In the genomic region with DNA sequence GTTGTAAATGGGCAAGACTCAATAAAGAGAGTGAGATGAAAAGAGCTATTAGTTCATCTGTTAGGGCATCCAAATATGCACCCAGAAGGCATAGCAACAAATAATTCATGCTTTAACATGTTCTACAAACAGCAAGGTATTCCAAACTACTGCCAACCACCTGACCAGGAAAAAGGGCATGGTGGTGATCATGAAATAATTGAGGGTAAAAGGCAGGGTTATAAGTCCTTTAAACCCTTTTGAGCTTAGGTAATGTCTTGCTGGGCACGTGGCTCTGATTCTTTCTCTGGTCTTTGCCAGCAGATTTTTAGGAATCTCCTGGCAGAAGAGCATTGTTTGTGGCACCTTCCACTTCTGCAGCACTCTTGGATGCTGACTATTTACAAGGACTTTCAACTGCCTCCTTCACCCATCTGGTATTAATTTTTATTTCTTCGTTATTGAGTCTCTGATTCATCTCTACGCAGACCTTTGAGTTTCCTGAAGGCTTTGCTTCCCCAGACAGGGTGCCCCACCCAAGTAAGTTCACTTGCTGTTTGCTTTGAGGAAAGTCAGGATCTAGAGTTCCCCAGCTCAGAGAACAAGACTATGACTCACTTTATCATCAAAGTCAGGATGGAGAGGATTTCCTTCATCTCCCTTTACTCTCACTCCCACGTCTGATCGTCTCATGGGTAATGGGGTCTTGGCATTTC, we compare ENCODE assay signal across 12 cellular contexts.
A peak's percentile ranks its signal among the peaks of the same experiment; 100 is the strongest.
DNase-seq lines count a peak whose midpoint lies in the region; ATAC-seq and TF ChIP-seq lines count a peak whose summit lies in the region.
"Had no signal": no experiment of that assay in that cellular context is flagged by ENCODE, and none has a peak within 500 bp of the region (broad histone marks: within the 10 kb centered on the region; RNA-seq: fewer than 3 reads in every experiment).

No MANE protein-coding gene starts in this region.

- intact Hi-C loops in activated B cell treated with CpG ODN at 0.5 μM for 24 hours (cut with micrococcal nuclease) = no loop called here
- intact Hi-C loops in right cardiac atrium (cut with DNase I) = no loop called here

- no peaks in the 10 kb centered on the region for H3K79me2 ChIP-seq in smooth muscle cell (ENCODE audit: low read depth)
- H3K79me2 ChIP-seq: parathyroid adenoma had no signal

- H3K4me1 Mint-ChIP-seq in activated B cell treated with CpG ODN at 0.5 μM for 24 hours = peaks cover 34% of the 10 kb centered on the region

- DNase-seq in HCEC 1CT = peak; percentile 98
- DNase-seq in activated B cell treated with CpG ODN at 0.5 μM for 24 hours = no peak
- DNase-seq in right cardiac atrium = no peak
- DNase-seq in smooth muscle cell (lab: John Stamatoyannopoulos, UW; ENCODE audit: unreplicated experiment) = no peak
- DNase-seq in suprapubic skin (ENCODE audit: low spot score in 2 of 2) = no peak
- DNase-seq in cerebellum (ENCODE audit: low spot score) = no peak
- DNase-seq in superior temporal gyrus (ENCODE audit: extremely low spot score) = no peak
- DNase-seq: activated CD4-positive, alpha-beta T cell treated with anti-CD3 and anti-CD28 coated beads, Interleukin-2, amount 50 U/mL, for 1 hour; stimulated activated naive CD8-positive, alpha-beta T cell treated with anti-CD3 and anti-CD28 coated beads, Interleukin-15, Interleukin-2, amounts not matched to agents 100 U/mL and 50 U/mL, for 24 hours had no signal

- peak overlapping the region; percentile 82 for H3K4me2 ChIP-seq in smooth muscle cell

- peaks cover 58% of the 10 kb centered on the region for H3K36me3 Mint-ChIP-seq in activated B cell treated with CpG ODN at 0.5 μM for 24 hours (ENCODE audit: low read depth)

- CTCF ChIA-PET in activated B cell treated with CpG ODN at 0.5 μM for 24 hours (lab: Charles Lee) = no interaction called here

- H4K20me1 ChIP-seq in smooth muscle cell (ENCODE audit: low read depth) = no peaks in the 10 kb centered on the region

- 59% methylated on average over 5 of the region's 5 CpGs for WGBS in right cardiac atrium
- WGBS in smooth muscle cell (ENCODE audit: low lambda C conversion rate) = 5% methylated on average over 5 of the region's 5 CpGs
- WGBS in suprapubic skin = 23% methylated on average over 5 of the region's 5 CpGs

- H3K4me1 ChIP-seq in right cardiac atrium (ENCODE audit: control insufficient read depth, insufficient read depth, low read length) (no peaks in the 10 kb centered on the region), smooth muscle cell (ENCODE audit: low read depth) (peaks cover 10% of the 10 kb centered on the region), suprapubic skin (peaks cover 22% of the 10 kb centered on the region)
- H3K4me1 ChIP-seq: parathyroid adenoma had no signal

- no peaks in the 10 kb centered on the region for H3K27me3 Mint-ChIP-seq in activated B cell treated with CpG ODN at 0.5 μM for 24 hours

- H3K9me3 Mint-ChIP-seq in activated B cell treated with CpG ODN at 0.5 μM for 24 hours = no peaks in the 10 kb centered on the region

- H3K36me3 ChIP-seq in smooth muscle cell (ENCODE audit: low read depth) (no peaks in the 10 kb centered on the region), suprapubic skin (no peaks in the 10 kb centered on the region)

- H3K9me3 ChIP-seq in right cardiac atrium (ENCODE audit: control insufficient read depth, low read length) = no peaks in the 10 kb centered on the region
- no peaks in the 10 kb centered on the region for H3K9me3 ChIP-seq in smooth muscle cell (replicated peaks; ENCODE audit: low read depth)
- H3K9me3 ChIP-seq in suprapubic skin = no peaks in the 10 kb centered on the region

- H3F3A ChIP-seq in smooth muscle cell (ENCODE audit: low read depth) = peaks cover 33% of the 10 kb centered on the region

- TF ChIP-seq POLR2A in suprapubic skin (IDR thresholded peaks at IDR 0.05) = no peak

- POLR2A ChIA-PET in activated B cell treated with CpG ODN at 0.5 μM for 24 hours (lab: Charles Lee) = interaction anchor here (0.6 kb wide), 1 partner anchor 1641 kb away, joined by 11 read pairs; no protein-coding TSS in a partner anchor

- H3K27me3 ChIP-seq in right cardiac atrium (ENCODE audit: control insufficient read depth, insufficient read depth) = no peaks in the 10 kb centered on the region
- H3K27me3 ChIP-seq in smooth muscle cell (ENCODE audit: low read depth) = no peaks in the 10 kb centered on the region
- no peaks in the 10 kb centered on the region for H3K27me3 ChIP-seq in suprapubic skin

- TF ChIP-seq CTCF in activated B cell treated with CpG ODN at 0.5 μM for 24 hours (IDR thresholded peaks at IDR 0.05) (no peak), smooth muscle cell (IDR thresholded peaks at IDR 0.05; ENCODE audit: borderline replicate concordance, insufficient read depth, poor library complexity, severe bottlenecking) (no peak), suprapubic skin (IDR thresholded peaks at IDR 0.05) (no peak)

- no peak overlapping the region for H3K4me3 Mint-ChIP-seq in activated B cell treated with CpG ODN at 0.5 μM for 24 hours

- H3K4me3 ChIP-seq in right cardiac atrium (ENCODE audit: low read length) (no peak overlapping the region), smooth muscle cell (no peak overlapping the region), suprapubic skin (no peak overlapping the region)

- peak overlapping the region; percentile 26 for H3K27ac Mint-ChIP-seq in activated B cell treated with CpG ODN at 0.5 μM for 24 hours

- no peak overlapping the region for H2AFZ ChIP-seq in smooth muscle cell (ENCODE audit: low read depth)
- H2AFZ ChIP-seq: parathyroid adenoma had no signal

- H3K27ac ChIP-seq in right cardiac atrium (ENCODE audit: low read length) = no peak overlapping the region
- H3K27ac ChIP-seq in smooth muscle cell (ENCODE audit: low read depth) = peak overlapping the region; percentile 99
- H3K27ac ChIP-seq in suprapubic skin = no peak overlapping the region
- H3K27ac ChIP-seq: parathyroid adenoma had no signal

- no peak for ATAC-seq in activated B cell treated with CpG ODN at 0.5 μM for 24 hours (ENCODE audit: low read depth)
- ATAC-seq in right cardiac atrium = peak; percentile 58 to 87
- ATAC-seq in GM18519 (IDR thresholded peaks at IDR 0.05; ENCODE audit: low FRiP score, unreplicated experiment) = no peak
- ATAC-seq: HepG2; stimulated activated naive CD8-positive, alpha-beta T cell treated with anti-CD3 and anti-CD28 coated beads, Interleukin-15, Interleukin-2, amounts not matched to agents 100 U/mL and 50 U/mL, for 24 hours had no signal

- H3K9ac ChIP-seq in smooth muscle cell (ENCODE audit: low read depth) = peak overlapping the region; percentile 90
- H3K9ac ChIP-seq: parathyroid adenoma had no signal

- TF ChIP-seq EP300 in suprapubic skin (IDR thresholded peaks at IDR 0.05) = no peak

Comparison
In these comparisons a context has a peak if more than half of its experiments do, and no peak if none do; other contexts are left out.
1. ATAC-seq: peak in right cardiac atrium (2 of 2); none in activated B cell treated with CpG ODN at 0.5 μM for 24 hours (single experiment) and GM18519 (single experiment).